Comparison of ENCODE assay signal across 1 cellular context in the genomic region with DNA sequence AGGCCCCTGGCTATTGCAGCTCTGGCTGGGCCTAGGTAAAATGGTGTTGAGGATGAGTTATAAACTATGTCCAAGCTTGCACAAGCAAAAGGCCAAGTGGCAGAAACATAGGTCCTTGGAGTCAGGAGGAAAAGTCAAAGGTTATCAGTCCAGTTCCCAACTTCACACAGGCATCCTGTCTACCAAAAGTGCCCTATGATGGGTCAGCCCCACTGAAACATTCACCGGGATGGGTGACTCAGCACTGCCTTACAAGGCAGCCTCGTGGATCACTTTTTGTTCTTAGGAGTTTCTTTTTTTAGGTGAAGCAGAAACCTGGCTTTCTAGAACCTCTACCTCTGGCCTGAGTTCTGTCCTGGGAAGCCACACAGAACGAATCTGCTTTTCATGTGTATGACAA.
TF ChIP-seq lines count a peak whose summit lies in the region.

No MANE protein-coding gene starts in this region.

TF ChIP-seq in HepG2, 621 proteins besides CTCF, POLR2A, EP300 and RAD21 (continued from another document):
- TF ChIP-seq AKNA (CRISPR knock-in tag; IDR thresholded peaks at IDR 0.05; ENCODE audit: borderline replicate concordance): no peak
